In the genomic region with DNA sequence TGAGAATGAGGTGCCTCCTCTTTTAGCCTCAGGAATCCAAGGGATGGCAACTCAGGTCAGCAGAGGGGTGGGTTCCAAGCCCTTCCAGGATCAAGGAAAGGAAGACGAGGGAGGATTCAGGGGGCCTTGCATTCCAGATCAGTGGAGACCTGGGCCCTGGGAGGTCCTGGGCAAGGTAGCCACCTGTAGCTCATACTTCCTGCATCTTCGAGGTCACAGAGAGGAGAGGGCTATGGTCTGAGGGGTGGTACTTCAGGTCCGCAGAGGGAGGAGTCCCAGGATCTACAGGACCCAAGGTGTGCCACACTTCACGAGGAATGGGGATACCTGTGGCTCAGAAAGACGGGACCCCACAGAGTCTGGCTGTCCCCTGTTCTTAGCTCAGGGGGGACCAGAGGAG, we compare ENCODE assay signal across 30 cellular contexts. TPM values are rescaled to one million over a fixed set of nuclear protein-coding genes. Genes with fewer than 3 reads are reported as not detected.
"Had no signal": no experiment of that assay in that cellular context is flagged by ENCODE, and none has a peak within 500 bp of the region (broad histone marks: within the 10 kb centered on the region; RNA-seq: fewer than 3 reads in every experiment).

No MANE protein-coding gene starts in this region.

- H3K27me3 ChIP-seq: stomach, suprapubic skin, testis, thyroid gland, tibial artery, tibial nerve, transverse colon, upper lobe of left lung, upper lobe of right lung, uterus, vagina had no signal

- H3K36me3 ChIP-seq: stomach, suprapubic skin, thoracic aorta, thyroid gland, tibial artery, tibial nerve, transverse colon, upper lobe of left lung, upper lobe of right lung, uterus, vagina had no signal

- H3K4me1 ChIP-seq: stomach, suprapubic skin, testis, thyroid gland, tibial artery, tibial nerve, transverse colon, upper lobe of left lung, upper lobe of right lung, uterus, vagina had no signal

- DNase-seq: stimulated activated CD4-positive, alpha-beta T cell treated with anti-CD3 and anti-CD28 coated beads, Interleukin-2, amount 100 ng/mL, for 48 hours; stimulated activated CD4-positive, alpha-beta T cell treated with anti-CD3 and anti-CD28 coated beads, Interleukin-4, amount 100 ng/mL, for 1 hour; stimulated activated CD4-positive, alpha-beta T cell treated with anti-CD3 and anti-CD28 coated beads, Interleukin-4, amount 100 ng/mL, for 24 hours; stimulated activated CD4-positive, alpha-beta T cell treated with anti-CD3 and anti-CD28 coated beads, Interleukin-4, amount 100 ng/mL, for 4 hours; stimulated activated CD8-positive, alpha-beta memory T cell treated with anti-CD3 and anti-CD28 coated beads, Interleukin-4, amount 100 ng/mL, for 48 hours; stimulated activated naive B cell treated with anti-CD40 and anti-IgM and Interleukin-4, amounts not matched to agents 10 μg/mL and 1 μg/mL and 100 μg/mL, for 72 hours; stimulated activated naive CD4-positive, alpha-beta T cell; stimulated activated naive CD4-positive, alpha-beta T cell treated with Interleukin-2 at 50 U/mL for 16 hours; stimulated activated naive CD8-positive, alpha-beta T cell treated with anti-CD3 and anti-CD28 coated beads, Interleukin-15, amount 100 ng/mL, for 72 hours; stimulated activated naive CD8-positive, alpha-beta T cell treated with anti-CD3 and anti-CD28 coated beads, Interleukin-15, Interleukin-2, amounts not matched to agents 100 U/mL and 50 U/mL, for 24 hours; stomach; substantia nigra; testis; thyroid gland; tibial artery; transverse colon; trophoblast cell; upper lobe of left lung; upper lobe of right lung; uterus had no signal

- ATAC-seq: stimulated activated effector memory CD8-positive, alpha-beta T cell treated with anti-CD3 and anti-CD28 coated beads, Interleukin-12 subunit alpha, Interleukin-12 subunit beta, amount 100 ng/mL, for 72 hours; stimulated activated memory B cell treated with anti-CD40 and anti-IgM and Interleukin-4, amounts not matched to agents 10 μg/mL and 1 μg/mL and 100 μg/mL, for 72 hours; stimulated activated naive B cell treated with anti-CD40 and anti-IgM and Interleukin-4, amounts not matched to agents 10 μg/mL and 1 μg/mL and 100 μg/mL, for 72 hours; stimulated activated naive CD8-positive, alpha-beta T cell treated with anti-CD3 and anti-CD28 coated beads, Interleukin-15, amount 100 ng/mL, for 72 hours; stimulated activated naive CD8-positive, alpha-beta T cell treated with anti-CD3 and anti-CD28 coated beads, Interleukin-15, Interleukin-2, amounts not matched to agents 100 U/mL and 50 U/mL, for 24 hours; upper lobe of right lung had no signal

- H3K27ac ChIP-seq: stomach, suprapubic skin, testis, thoracic aorta, thyroid gland, tibial artery, tibial nerve, transverse colon, upper lobe of left lung, upper lobe of right lung, uterus, vagina had no signal

- H3K4me3 ChIP-seq: stomach, suprapubic skin, testis, thoracic aorta, thyroid gland, tibial artery, tibial nerve, transverse colon, upper lobe of left lung, upper lobe of right lung, uterus, vagina had no signal

- H3K9me3 ChIP-seq: stomach, suprapubic skin, testis, thoracic aorta, thyroid gland, tibial artery, tibial nerve, transverse colon, upper lobe of left lung, upper lobe of right lung, uterus, vagina had no signal

RNA-seq across cellular contexts. Expression of a gene that starts 9.2 kb away (rescaled TPM):
- total RNA-seq: stomach, subcutaneous adipose tissue, suprapubic skin, temporal lobe, thoracic aorta, tibial nerve, transverse colon, upper lobe of left lung, upper lobe of right lung, ureter, urinary bladder, uterus, vagina had no signal
